In genomic region chr6:79841577-79842381, GRCh38 we compare ENCODE assay signal across 9 cellular contexts.
A peak's percentile ranks its signal among the peaks of the same experiment; 100 is the strongest.
DNase-seq lines count a peak whose midpoint lies in the region; ATAC-seq and TF ChIP-seq lines count a peak whose summit lies in the region.
"Had no signal": no experiment of that assay in that cellular context is flagged by ENCODE, and none has a peak within 500 bp of the region (broad histone marks: within the 10 kb centered on the region; RNA-seq: fewer than 3 reads in every experiment).

No MANE protein-coding gene starts in this region.

- H3K27ac ChIP-seq in brain microvascular endothelial cell = no peak overlapping the region
- H3K27ac ChIP-seq in CD8-positive, alpha-beta T cell (ENCODE audit: low read depth, low read length) = no peak overlapping the region

- no peaks in the 10 kb centered on the region for H3K9me3 ChIP-seq in CD8-positive, alpha-beta T cell (ENCODE audit: low read length)

- H3K36me3 Mint-ChIP-seq in CD8-positive, alpha-beta T cell = no peaks in the 10 kb centered on the region

- POLR2A ChIA-PET in CD8-positive, alpha-beta T cell (lab: Charles Lee) = no interaction called here

- peaks cover 18% of the 10 kb centered on the region for H3K27me3 Mint-ChIP-seq in CD8-positive, alpha-beta T cell (ENCODE audit: low read depth)

- no peaks in the 10 kb centered on the region for H3K9me3 Mint-ChIP-seq in CD8-positive, alpha-beta T cell

- DNase-seq in brain microvascular endothelial cell (peak; percentile 22), inferior parietal cortex (ENCODE audit: extremely low spot score) (no peak), NCI-H1694 treated with DMSO at 0.1 percent for 48 hours (lab: John Stamatoyannopoulos, UW) (no peak), ecto neural progenitor cell (ENCODE audit: low spot score) (no peak)
- no peak for DNase-seq in CD8-positive, alpha-beta T cell
- DNase-seq: stimulated activated CD8-positive, alpha-beta memory T cell treated with anti-CD3 and anti-CD28 coated beads, Interleukin-4, amount 100 ng/mL, for 48 hours had no signal

- H3K4me3 Mint-ChIP-seq in CD8-positive, alpha-beta T cell = no peak overlapping the region

- peak; percentile 32 for ATAC-seq in GM18508 (IDR thresholded peaks at IDR 0.05; ENCODE audit: insufficient read depth, unreplicated experiment)
- peak; percentile 33 for ATAC-seq in GM21515 (IDR thresholded peaks at IDR 0.05; ENCODE audit: unreplicated experiment)
- ATAC-seq in HG03460 (IDR thresholded peaks at IDR 0.05; ENCODE audit: unreplicated experiment) = peak; percentile 31
- ATAC-seq in CD8-positive, alpha-beta T cell = no peak

- CTCF ChIA-PET in CD8-positive, alpha-beta T cell (lab: Charles Lee) = interaction anchor here (1.8 to 1.9 kb wide), 2 partner anchors 27 to 28 kb away, joined by 7 to 9 read pairs; no protein-coding TSS in a partner anchor

- no peaks in the 10 kb centered on the region for H3K36me3 ChIP-seq in brain microvascular endothelial cell (replicated peaks)
- H3K36me3 ChIP-seq in CD8-positive, alpha-beta T cell (ENCODE audit: insufficient read depth, low read length) = no peaks in the 10 kb centered on the region

- no peak overlapping the region for H3K4me3 ChIP-seq in brain microvascular endothelial cell (ENCODE audit: low read depth, low read length)
- no peak overlapping the region for H3K4me3 ChIP-seq in CD8-positive, alpha-beta T cell (ENCODE audit: low read depth, low read length)

- no peaks in the 10 kb centered on the region for H3K4me1 ChIP-seq in CD8-positive, alpha-beta T cell (ENCODE audit: insufficient read depth, low read length)

- intact Hi-C loops in CD8-positive, alpha-beta T cell (cut with DNase I, micrococcal nuclease) = no loop called here

- in situ Hi-C loops in brain microvascular endothelial cell (cut with HindIII; ENCODE audit: low pct_ligation_motif_present, low sequenced_read_pairs) = no loop called here

- no peak overlapping the region for H3K27ac Mint-ChIP-seq in CD8-positive, alpha-beta T cell

- no peaks in the 10 kb centered on the region for H3K4me1 Mint-ChIP-seq in CD8-positive, alpha-beta T cell (ENCODE audit: low read depth)

- TF ChIP-seq CTCF in brain microvascular endothelial cell (IDR thresholded peaks at IDR 0.05; ENCODE audit: low read depth, low read length, missing control alignments) = no peak
- no peak for TF ChIP-seq CTCF in CD8-positive, alpha-beta T cell (IDR thresholded peaks at IDR 0.05)

- H3K27me3 ChIP-seq in brain microvascular endothelial cell (replicated peaks) = no peaks in the 10 kb centered on the region
- H3K27me3 ChIP-seq in CD8-positive, alpha-beta T cell (ENCODE audit: insufficient read depth, low read length) = peaks cover 4% of the 10 kb centered on the region
